In genomic region chr2:42903821-42904575, GRCh38 we compare ENCODE assay signal across 15 cellular contexts.
DNase-seq lines count a peak whose midpoint lies in the region; ATAC-seq and TF ChIP-seq lines count a peak whose summit lies in the region.
"Had no signal": no experiment of that assay in that cellular context is flagged by ENCODE, and none has a peak within 500 bp of the region (broad histone marks: within the 10 kb centered on the region; RNA-seq: fewer than 3 reads in every experiment).

No MANE protein-coding gene starts in this region.

- no peaks in the 10 kb centered on the region for H3K9me3 ChIP-seq in esophagus muscularis mucosa
- no peaks in the 10 kb centered on the region for H3K9me3 ChIP-seq in gastrocnemius medialis
- H3K9me3 ChIP-seq: Caco-2 had no signal

- intact Hi-C loops in esophagus muscularis mucosa (cut with DNase I), result no loop called here
- intact Hi-C loops in gastrocnemius medialis (cut with DNase I; ENCODE audit: low total_unique reads), result no loop called here

- peak in 1 of 2 donors; percentile 10 for ATAC-seq in gastrocnemius medialis
- ATAC-seq in GM21423 (IDR thresholded peaks at IDR 0.05; ENCODE audit: unreplicated experiment), result no peak
- ATAC-seq in HG03135 (IDR thresholded peaks at IDR 0.05; ENCODE audit: unreplicated experiment), result no peak
- ATAC-seq: activated CD8-positive, alpha-beta T cell treated with anti-CD3 and anti-CD28 coated beads, Interleukin-2, amount 10 ng/mL, durations not matched to agents 7 days and 5 days; stimulated activated effector memory CD8-positive, alpha-beta T cell treated with anti-CD3 and anti-CD28 coated beads, Interleukin-12 subunit alpha, Interleukin-12 subunit beta, amount 100 ng/mL, for 72 hours had no signal

- no peaks in the 10 kb centered on the region for H3K27me3 ChIP-seq in esophagus muscularis mucosa
- H3K27me3 ChIP-seq in gastrocnemius medialis, result no peaks in the 10 kb centered on the region

- WGBS in esophagus muscularis mucosa, result 77% methylated on average over 8 of the region's 16 CpGs

- TF ChIP-seq CTCF in esophagus muscularis mucosa (IDR thresholded peaks at IDR 0.05) (no peak), gastrocnemius medialis (IDR thresholded peaks at IDR 0.05 in 4 of 5, conservative IDR thresholded peaks at IDR 0.05 in 1 of 5) (no peak)

- TF ChIP-seq POLR2A in esophagus muscularis mucosa (IDR thresholded peaks at IDR 0.05; ENCODE audit: low read depth) (no peak), gastrocnemius medialis (IDR thresholded peaks at IDR 0.05) (no peak)

- H3K27ac ChIP-seq in esophagus muscularis mucosa (replicated peaks in 1 of 4) (peak overlapping the region; percentile 29 to 91 (median 58)), gastrocnemius medialis (peak overlapping the region in 3 of 4 donors; percentile 9 to 16 (median 13))

- H3K4me1 ChIP-seq in esophagus muscularis mucosa (peaks cover 67 to 76% (median 73%) of the 10 kb centered on the region in 4 donors), gastrocnemius medialis (peaks cover 35 to 46% of the 10 kb centered on the region in 2 donors)

- H3K4me3 ChIP-seq in esophagus muscularis mucosa, result no peak overlapping the region
- no peak overlapping the region for H3K4me3 ChIP-seq in gastrocnemius medialis

- DNase-seq in NCI-H1105 treated with DMSO at 0.1 percent for 48 hours (lab: John Stamatoyannopoulos, UW), result peak; percentile 54
- DNase-seq in NCI-H510A (lab: John Stamatoyannopoulos, UW), result peak; percentile 62
- DNase-seq in esophagus muscularis mucosa (ENCODE audit: extremely low spot score), result no peak
- DNase-seq in gastrocnemius medialis, result no peak
- no peak for DNase-seq in glomerular visceral epithelial cell (ENCODE audit: extremely low spot score)
- DNase-seq in HuH-7 (ENCODE audit: low spot score), result no peak
- DNase-seq: activated CD8-positive, alpha-beta T cell treated with anti-CD3 and anti-CD28 coated beads, Interleukin-2, amount 10 ng/mL, durations not matched to agents 7 days and 5 days; activated naive CD4-positive, alpha-beta T cell treated with anti-CD3 and anti-CD28 coated beads, Interleukin-2, amount 50 U/mL, for 16 hours; Caco-2; occipital lobe; OCI-M1; T1000 had no signal

- no peak for TF ChIP-seq EP300 in esophagus muscularis mucosa (IDR thresholded peaks at IDR 0.05)

- H3K36me3 ChIP-seq in esophagus muscularis mucosa, result no peaks in the 10 kb centered on the region
- H3K36me3 ChIP-seq in gastrocnemius medialis, result no peaks in the 10 kb centered on the region

- in situ Hi-C loops in gastrocnemius medialis (cut with MboI; ENCODE audit: low sequenced_read_pairs in 4 of 4), result no loop called here

Comparison
In these comparisons a context has a peak if more than half of its experiments do, and no peak if none do; other contexts are left out.
1. DNase-seq: peak in NCI-H1105 treated with DMSO at 0.1 percent for 48 hours (single experiment) and NCI-H510A (single experiment); none in esophagus muscularis mucosa (single experiment), gastrocnemius medialis (0 of 2), glomerular visceral epithelial cell (single experiment) and HuH-7 (single experiment).